In the genomic region with DNA sequence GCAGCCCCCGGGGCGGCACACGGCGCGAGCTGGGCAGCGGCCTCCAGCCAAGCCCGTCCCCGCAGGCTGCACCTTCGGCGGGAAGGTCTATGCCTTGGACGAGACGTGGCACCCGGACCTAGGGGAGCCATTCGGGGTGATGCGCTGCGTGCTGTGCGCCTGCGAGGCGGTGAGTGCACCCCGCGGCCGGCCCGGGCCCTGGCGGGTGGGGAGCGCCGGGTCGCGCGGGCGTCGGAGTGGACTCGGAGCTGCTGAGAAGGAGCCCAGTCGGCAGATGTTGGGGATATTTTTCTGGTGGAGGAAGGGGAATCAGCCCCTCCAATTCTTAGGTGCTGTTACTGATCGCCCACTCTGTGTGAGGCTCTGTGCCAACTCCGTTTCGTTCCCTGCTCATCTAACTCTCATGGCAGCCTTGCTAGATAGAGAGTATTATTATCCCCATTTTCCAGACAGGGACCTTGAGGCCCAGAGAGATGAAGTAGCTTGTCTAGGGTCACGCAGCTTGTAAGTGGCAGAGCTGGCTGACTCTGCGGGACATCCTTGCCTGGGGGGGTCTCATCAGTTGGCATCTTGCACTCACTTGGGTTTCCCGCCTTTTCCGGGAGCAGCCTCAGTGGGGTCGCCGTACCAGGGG, we compare ENCODE assay signal across 8 cellular contexts. TPM values are rescaled to one million over a fixed set of nuclear protein-coding genes. Genes with fewer than 3 reads are reported as not detected.
DNase-seq lines count a peak whose midpoint lies in the region; ATAC-seq lines count a peak whose summit lies in the region.

No MANE protein-coding gene starts in this region.

- H3K27me3 ChIP-seq in effector memory CD4-positive, alpha-beta T cell (replicated peaks; ENCODE audit: control insufficient read depth, insufficient read depth, low read length, poor library complexity, severe bottlenecking), result peaks cover 27% of the 10 kb centered on the region

- peaks cover 7 to 25% (median 13%) of the 10 kb centered on the region in 4 donors for H3K4me1 Mint-ChIP-seq in naive thymus-derived CD8-positive, alpha-beta T cell

- peaks cover 14% of the 10 kb centered on the region for H3K4me1 ChIP-seq in effector memory CD4-positive, alpha-beta T cell (ENCODE audit: control insufficient read depth, insufficient read depth, low read length, poor library complexity, severe bottlenecking)

- no peaks in the 10 kb centered on the region for H3K36me3 ChIP-seq in effector memory CD4-positive, alpha-beta T cell (ENCODE audit: control insufficient read depth, insufficient read depth, low read length)

- peaks cover 0 to 4% (median 0%) of the 10 kb centered on the region in 3 donors for H3K36me3 Mint-ChIP-seq in naive thymus-derived CD8-positive, alpha-beta T cell

- peak; percentile 33 for DNase-seq in stimulated activated CD4-positive, alpha-beta T cell treated with anti-CD3 and anti-CD28 coated beads, Interleukin-15, amount 100 ng/mL, for 24 hours
- no peak for DNase-seq in stimulated activated CD4-positive, alpha-beta T cell treated with anti-CD3 and anti-CD28 coated beads, Interleukin-12 subunit alpha, Interleukin-12 subunit beta, amount 100 ng/mL, for 4 hours
- DNase-seq in effector memory CD4-positive, alpha-beta T cell, result no peak
- DNase-seq in naive thymus-derived CD8-positive, alpha-beta T cell, result peak in 3 of 10 donors; percentile 6 to 26 (median 24)
- no peak for DNase-seq in GF-D8 (lab: John Stamatoyannopoulos, UW)
- DNase-seq in 8988T, result no peak
- no peak for DNase-seq in SW480 (ENCODE audit: low spot score)
- DNase-seq in NCI-H2081 treated with DMSO at 0.1 percent for 48 hours (lab: John Stamatoyannopoulos, UW), result no peak

- H3K27ac Mint-ChIP-seq in naive thymus-derived CD8-positive, alpha-beta T cell, result peak overlapping the region in 1 of 10 donors; percentile 5

- no peak overlapping the region for H3K27ac ChIP-seq in effector memory CD4-positive, alpha-beta T cell (ENCODE audit: insufficient read depth, low read length, poor library complexity, severe bottlenecking)

- peak overlapping the region; percentile 66 to 86 (median 80) for H3K4me3 Mint-ChIP-seq in naive thymus-derived CD8-positive, alpha-beta T cell

- H3K4me3 ChIP-seq in effector memory CD4-positive, alpha-beta T cell (ENCODE audit: insufficient read depth, low read depth, low read length, poor library complexity, severe bottlenecking), result peak overlapping the region; percentile 53

- H3K27me3 Mint-ChIP-seq in naive thymus-derived CD8-positive, alpha-beta T cell, result peaks cover 27 to 81% (median 46%) of the 10 kb centered on the region in 5 donors

- H3K9me3 ChIP-seq in effector memory CD4-positive, alpha-beta T cell (ENCODE audit: control insufficient read depth, low read length), result no peaks in the 10 kb centered on the region

- peak; percentile 69 to 71 for ATAC-seq in naive thymus-derived CD8-positive, alpha-beta T cell

- no peaks in the 10 kb centered on the region for H3K9me3 Mint-ChIP-seq in naive thymus-derived CD8-positive, alpha-beta T cell

- POLR2A ChIA-PET in naive thymus-derived CD8-positive, alpha-beta T cell (lab: Charles Lee), result interaction anchor here (1.2 kb wide), 1 partner anchor 17 kb away, joined by 6 read pairs; no protein-coding TSS in a partner anchor

RNA-seq across cellular contexts. Expression of gene CHRD, which starts 0.9 kb away (rescaled TPM):
- total RNA-seq in naive thymus-derived CD8-positive, alpha-beta T cell, result not detected
- polyA plus RNA-seq in naive thymus-derived CD8-positive, alpha-beta T cell, result not detected

RNA-seq across cellular contexts. Expression of gene THPO, which starts 2.7 kb away (rescaled TPM):
- not detected for total RNA-seq in naive thymus-derived CD8-positive, alpha-beta T cell
- polyA plus RNA-seq in naive thymus-derived CD8-positive, alpha-beta T cell, result not detected

RNA-seq across cellular contexts. Expression of gene POLR2H, which starts 19.2 kb away (rescaled TPM):
- 10 to 100 TPM; 58.2 to 60.9 TPM for total RNA-seq in naive thymus-derived CD8-positive, alpha-beta T cell
- polyA plus RNA-seq in naive thymus-derived CD8-positive, alpha-beta T cell, result 10 to 100 TPM; 58.0 to 81.6 (median 68.0) TPM

RNA-seq across cellular contexts. Expression of gene CLCN2, which starts 19.3 kb away (rescaled TPM):
- total RNA-seq in naive thymus-derived CD8-positive, alpha-beta T cell, result 1 to 10 TPM; 5.2 to 6.3 TPM
- 1 to 10 TPM in 1 of 3 donors, under 1 TPM in 2; 0.12 to 1.1 (median 0.28) TPM for polyA plus RNA-seq in naive thymus-derived CD8-positive, alpha-beta T cell

RNA-seq across cellular contexts. Expression of gene FAM131A, which starts 43.3 kb away (rescaled TPM):
- total RNA-seq in naive thymus-derived CD8-positive, alpha-beta T cell, result 1 to 10 TPM; 7.7 to 9.0 TPM
- 1 to 10 TPM in 2 of 3 donors, under 1 TPM in 1; 0.98 to 1.8 (median 1.0) TPM for polyA plus RNA-seq in naive thymus-derived CD8-positive, alpha-beta T cell
